Comparison of ENCODE assay signal across 16 cellular contexts in genomic region chr2:48551548-48551947, GRCh38. TPM values are rescaled to one million over a fixed set of nuclear protein-coding genes. Genes with fewer than 3 reads are reported as not detected.
DNase-seq lines count a peak whose midpoint lies in the region; ATAC-seq and TF ChIP-seq lines count a peak whose summit lies in the region.
"Had no signal": no experiment of that assay in that cellular context is flagged by ENCODE, and none has a peak within 500 bp of the region (broad histone marks: within the 10 kb centered on the region; RNA-seq: fewer than 3 reads in every experiment).

No MANE protein-coding gene starts in this region.

- H3K36me3 ChIP-seq in PC-3 (ENCODE audit: low read depth, low read length), result no peaks in the 10 kb centered on the region
- no peaks in the 10 kb centered on the region for H3K36me3 ChIP-seq in gastroesophageal sphincter
- peaks cover 0 to 2% of the 10 kb centered on the region in 2 donors for H3K36me3 ChIP-seq in stomach smooth muscle (ENCODE audit: control insufficient read depth in 2 of 2, insufficient read depth in 2 of 2, low read length in 2 of 2)
- H3K36me3 ChIP-seq: BE2C had no signal

- no peaks in the 10 kb centered on the region for H3K9me2 ChIP-seq in PC-3 (replicated peaks; ENCODE audit: low read length)

- H3K9ac ChIP-seq in PC-3 (ENCODE audit: low read length) (no peak overlapping the region), stomach smooth muscle (ENCODE audit: low read length in 2 of 2) (no peak overlapping the region)
- H3K9ac ChIP-seq: KMS-11 had no signal

- TF ChIP-seq CTCF in PC-3 (conservative IDR thresholded peaks at IDR 0.05; ENCODE audit: low read depth, low read length), result no peak
- no peak for TF ChIP-seq CTCF in gastroesophageal sphincter (IDR thresholded peaks at IDR 0.05)
- TF ChIP-seq CTCF in Calu3 (IDR thresholded peaks at IDR 0.05; ENCODE audit: unreplicated experiment), result no peak

- no peak overlapping the region for H3K4me2 ChIP-seq in PC-3 (ENCODE audit: low read length)
- H3K4me2 ChIP-seq: KMS-11 had no signal

- intact Hi-C loops in PC-3 (cut with micrococcal nuclease), result no loop called here
- intact Hi-C loops in Calu3 (cut with micrococcal nuclease; ENCODE audit: unreplicated experiment), result no loop called here

- H3K9me3 Mint-ChIP-seq in Calu3 (ENCODE audit: low read depth, unreplicated experiment), result peaks cover 3% of the 10 kb centered on the region

- 29 to 100% methylated on average over 1 to 3 of the region's 4 CpGs for WGBS in gastroesophageal sphincter (ENCODE audit: low coverage in 1 of 2), 2 donors

- no peak overlapping the region for H3K4me3 Mint-ChIP-seq in Calu3 (ENCODE audit: low read depth, unreplicated experiment)
- H3K4me3 Mint-ChIP-seq: CD4-positive, alpha-beta memory T cell; HFFc6 had no signal

- H3K4me1 Mint-ChIP-seq in Calu3 (ENCODE audit: low read depth, unreplicated experiment), result no peaks in the 10 kb centered on the region

- TF ChIP-seq EP300 in gastroesophageal sphincter (IDR thresholded peaks at IDR 0.05), result no peak

- ATAC-seq in PC-3 (peak; percentile 61), gastroesophageal sphincter (peak; percentile 67)

- H3K27ac Mint-ChIP-seq in Calu3 (ENCODE audit: unreplicated experiment), result no peak overlapping the region
- H3K27ac Mint-ChIP-seq: CD4-positive, alpha-beta memory T cell; HFFc6 had no signal

- no peak overlapping the region for H3K27ac ChIP-seq in PC-3 (ENCODE audit: low read length)
- H3K27ac ChIP-seq in gastroesophageal sphincter, result peak overlapping the region; percentile 35 to 82 (median 74)
- peak overlapping the region; percentile 46 for H3K27ac ChIP-seq in stomach smooth muscle (ENCODE audit: low read length)
- H3K27ac ChIP-seq: KMS-11 had no signal

- H3K4me1 ChIP-seq in PC-3 (ENCODE audit: insufficient read depth, low read length) (no peaks in the 10 kb centered on the region), gastroesophageal sphincter (peaks cover 3 to 79% (median 4%) of the 10 kb centered on the region in 3 donors), stomach smooth muscle (ENCODE audit: control insufficient read depth, insufficient read depth, low read length) (peaks cover 40% of the 10 kb centered on the region)
- H3K4me1 ChIP-seq: BE2C had no signal

- H3K9me3 ChIP-seq in PC-3 (ENCODE audit: low read length), result no peaks in the 10 kb centered on the region
- H3K9me3 ChIP-seq in gastroesophageal sphincter, result no peaks in the 10 kb centered on the region
- H3K9me3 ChIP-seq in stomach smooth muscle (ENCODE audit: control insufficient read depth in 2 of 2, low read length in 2 of 2), result no peaks in the 10 kb centered on the region
- H3K9me3 ChIP-seq: BE2C had no signal

- H2AFZ ChIP-seq in PC-3 (ENCODE audit: low read length), result no peak overlapping the region

- no peaks in the 10 kb centered on the region for H3K27me3 Mint-ChIP-seq in Calu3 (ENCODE audit: unreplicated experiment)
- H3K27me3 Mint-ChIP-seq: CD4-positive, alpha-beta memory T cell had no signal

- CTCF ChIA-PET in PC-3 (lab: Charles Lee), result no interaction called here
- CTCF ChIA-PET in Calu3 (lab: Charles Lee), result no interaction called here

- no peaks in the 10 kb centered on the region for H3K79me2 ChIP-seq in PC-3 (ENCODE audit: low read length)

- H3K27me3 ChIP-seq in PC-3 (ENCODE audit: low read length) (no peaks in the 10 kb centered on the region), gastroesophageal sphincter (no peaks in the 10 kb centered on the region), stomach smooth muscle (ENCODE audit: control insufficient read depth in 1 of 2, insufficient read depth in 2 of 2, low read length in 2 of 2) (no peaks in the 10 kb centered on the region)
- H3K27me3 ChIP-seq: BE2C had no signal

- no TSS peak for BruUV-seq in PC-3 (replicated peaks; lab: Mats Ljungman, UMichigan)
- no TSS peak for BruUV-seq in Calu3 (replicated peaks; lab: Mats Ljungman, UMichigan)

- no peaks in the 10 kb centered on the region for H3K36me3 Mint-ChIP-seq in Calu3 (ENCODE audit: insufficient read depth, unreplicated experiment)

- DNase-seq in PC-3, result peak; percentile 20
- peak; percentile 26 for DNase-seq in cerebellar cortex (ENCODE audit: low spot score)
- DNase-seq in SW 1271 (lab: John Stamatoyannopoulos, UW), result no peak
- DNase-seq in Calu3, result no peak
- DNase-seq in foreskin melanocyte, result no peak
- DNase-seq: BE2C; CD4-positive, alpha-beta memory T cell; HFFc6; NCI-H187 treated with DMSO at 0.1 percent for 48 hours; NCI-H2171; NCI-H510A; NCI-H82; SHP77 treated with DMSO at 0.1 percent for 48 hours had no signal

- H3F3A ChIP-seq in PC-3 (ENCODE audit: low read length, unreplicated experiment), result no peaks in the 10 kb centered on the region

- POLR2A ChIA-PET in PC-3 (lab: Charles Lee; ENCODE audit: unreplicated experiment), result no interaction called here

- no peak for TF ChIP-seq POLR2A in gastroesophageal sphincter (IDR thresholded peaks at IDR 0.05)

- H3K4me3 ChIP-seq in PC-3 (ENCODE audit: low read length) (no peak overlapping the region), gastroesophageal sphincter (no peak overlapping the region), stomach smooth muscle (ENCODE audit: low read length in 2 of 2) (no peak overlapping the region)

- H4K20me1 ChIP-seq in PC-3 (ENCODE audit: low read length), result no peaks in the 10 kb centered on the region

RNA-seq across cellular contexts. Expression of gene STON1, which starts 21.6 kb away (rescaled TPM):
- total RNA-seq in PC-3 (2014; rRNA removed) (1.2 TPM in 2 replicates), gastroesophageal sphincter (100 to 1,000 TPM; 118 to 263 (median 158) TPM), Calu3 (2022) (0.86 and 1.3 TPM in 2 replicates)

Comparison
In these comparisons a context has a peak if more than half of its experiments do, and no peak if none do; other contexts are left out.
1. DNase-seq: peak in PC-3 (single experiment) and cerebellar cortex (single experiment); none in SW 1271 (0 of 2), Calu3 (single experiment) and foreskin melanocyte (single experiment).
2. RNA of gene STON1, which starts 21.6 kb away (total RNA-seq): 118 to 263 TPM in gastroesophageal sphincter; 0.86 to 1.3 TPM in Calu3 and 1.2 TPM in PC-3; every median in the first group is over 10 times any median in the second.